ENCODE assay signal across 14 cellular contexts in genomic region chr2:113126845-113127645, GRCh38. TPM values are rescaled to one million over a fixed set of nuclear protein-coding genes. Genes with fewer than 3 reads are reported as not detected.
DNase-seq lines count a peak whose midpoint lies in the region; ATAC-seq and TF ChIP-seq lines count a peak whose summit lies in the region.
"Had no signal": no experiment of that assay in that cellular context is flagged by ENCODE, and none has a peak within 500 bp of the region (broad histone marks: within the 10 kb centered on the region; RNA-seq: fewer than 3 reads in every experiment).

A gene with protein sequence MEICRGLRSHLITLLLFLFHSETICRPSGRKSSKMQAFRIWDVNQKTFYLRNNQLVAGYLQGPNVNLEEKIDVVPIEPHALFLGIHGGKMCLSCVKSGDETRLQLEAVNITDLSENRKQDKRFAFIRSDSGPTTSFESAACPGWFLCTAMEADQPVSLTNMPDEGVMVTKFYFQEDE (plus strand): TSS chr2:113127598. CDS start chr2:113127625, 27 bp downstream.

- no peak for TF ChIP-seq EP300 in stomach (IDR thresholded peaks at IDR 0.05)

- no peak for ATAC-seq in HG02884 (IDR thresholded peaks at IDR 0.05; ENCODE audit: unreplicated experiment)
- ATAC-seq in activated CD4-positive, CD25-positive, alpha-beta regulatory T cell treated with anti-CD3 and anti-CD28 coated beads, Interleukin-2, amount 50 U/mL, for 24 hours, result no peak

- DNase-seq in MV-4-11 (lab: John Stamatoyannopoulos, UW), result peak; percentile 93
- no peak for DNase-seq in kidney epithelial cell (ENCODE audit: low read depth)
- no peak for DNase-seq in stomach
- DNase-seq in ecto neural progenitor cell (ENCODE audit: low spot score), result no peak
- no peak for DNase-seq in dorsolateral prefrontal cortex
- DNase-seq: activated CD4-positive, alpha-beta T cell treated with anti-CD3 and anti-CD28 coated beads for 4 hours; CD8-positive, alpha-beta memory T cell; MM.1S; NCI-H510A had no signal

- H3K27ac ChIP-seq in adipose tissue (ENCODE audit: low read depth, low read length), result no peak within 1 kb of the TSS
- peak within 1 kb of the TSS in 2 of 5 donors; percentile 37 to 53 for H3K27ac ChIP-seq in stomach
- H3K27ac ChIP-seq in dorsolateral prefrontal cortex, result peak within 1 kb of the TSS in 5 of 59 donors; percentile 9 to 38 (median 15)
- H3K27ac ChIP-seq: SJSA1 had no signal

- no peaks in the 10 kb centered on the region for H3K9me3 ChIP-seq in stomach
- H3K9me3 ChIP-seq: SJSA1 had no signal

- no peak within 1 kb of the TSS for H3K4me3 ChIP-seq in kidney epithelial cell (ENCODE audit: low read depth, low read length)
- H3K4me3 ChIP-seq in stomach, result peak within 1 kb of the TSS in 2 of 4 donors; percentile 15 to 34
- H3K4me3 ChIP-seq in dorsolateral prefrontal cortex, result peak within 1 kb of the TSS in 1 of 59 donors; percentile 1
- H3K4me3 ChIP-seq: SJSA1 had no signal

- intact Hi-C loops in stomach (cut with DNase I; ENCODE audit: low total_unique reads) (no loop called here), dorsolateral prefrontal cortex (cut with DNase I) (no loop called here)

- no peak for TF ChIP-seq POLR2A in stomach (IDR thresholded peaks at IDR 0.05)

- H3K4me1 ChIP-seq in stomach, result peaks cover 0 to 30% (median 8%) of the 10 kb centered on the region in 4 donors

- TF ChIP-seq CTCF in kidney epithelial cell (IDR thresholded peaks at IDR 0.05; ENCODE audit: insufficient read depth, low read length, poor library complexity, severe bottlenecking), result no peak
- no peak for TF ChIP-seq CTCF in stomach (IDR thresholded peaks at IDR 0.05)
- no peak for TF ChIP-seq CTCF in dorsolateral prefrontal cortex (IDR thresholded peaks at IDR 0.05 in 54 of 56, conservative IDR thresholded peaks at IDR 0.05 in 2 of 56; ENCODE audit: low read depth in 1 of 56, partially characterized antibody in 56 of 56)

- H3K36me3 ChIP-seq in kidney epithelial cell (ENCODE audit: control insufficient read depth, insufficient read depth, low read length), result no peaks in the 10 kb centered on the region
- peaks cover 0 to 27% (median 2%) of the 10 kb centered on the region in 4 donors for H3K36me3 ChIP-seq in stomach
- H3K36me3 ChIP-seq: SJSA1 had no signal

- H3K27me3 ChIP-seq in kidney epithelial cell (ENCODE audit: control insufficient read depth, insufficient read depth, low read length) (no peaks in the 10 kb centered on the region), stomach (no peaks in the 10 kb centered on the region), dorsolateral prefrontal cortex (peaks cover 0 to 7% (median 0%) of the 10 kb centered on the region in 45 donors)
- H3K27me3 ChIP-seq: SJSA1 had no signal

- 57 to 69% (median 67%) methylated on average over 16 of the region's 16 CpGs for WGBS in adipose tissue, 3 donors
- 77 to 88% (median 82%) methylated on average over 16 of the region's 16 CpGs for WGBS in stomach, 5 donors

RNA-seq across cellular contexts. Expression of the gene that starts here (rescaled TPM):
- polyA plus RNA-seq in adipose tissue, result 10 to 100 TPM in 2 of 3 donors, under 1 TPM in 1; 0.86 to 21.7 (median 11.6) TPM
- 8.8 and 11.3 TPM in 2 replicates for total RNA-seq in kidney epithelial cell
- total RNA-seq in stomach, result 10 to 100 TPM in 2 of 5 donors, under 1 TPM in 1, not detected in 2; 0.87 to 29.3 (median 16.9) TPM
- 100 to 1,000 TPM in 1 of 3 donors, 10 to 100 TPM in 2; 27.6 to 220 (median 40.9) TPM for polyA plus RNA-seq in stomach
- total RNA-seq in dorsolateral prefrontal cortex, result 1 to 10 TPM in 14 of 120 experiments, under 1 TPM in 34, not detected in 72; 0.23 to 4.3 (median 0.61) TPM
- total RNA-seq: dermis microvascular lymphatic vessel endothelial cell, SJSA1 had no signal
- polyA plus RNA-seq: CD8-positive, alpha-beta memory T cell had no signal
